9 cellular contexts compared by ENCODE assay signal in genomic region chr5:154467655-154468354, GRCh38. TPM values are rescaled to one million over a fixed set of nuclear protein-coding genes. Genes with fewer than 3 reads are reported as not detected.
DNase-seq lines count a peak whose midpoint lies in the region; ATAC-seq, FAIRE-seq and TF ChIP-seq lines count a peak whose summit lies in the region.
"Had no signal": no experiment of that assay in that cellular context is flagged by ENCODE, and none has a peak within 500 bp of the region (broad histone marks: within the 10 kb centered on the region; RNA-seq: fewer than 3 reads in every experiment).

No MANE protein-coding gene starts in this region.

- H3K9me3 Mint-ChIP-seq in CD4-positive, CD25-positive, alpha-beta regulatory T cell, result peaks cover 0 to 2% (median 0%) of the 10 kb centered on the region in 7 donors
- H3K9me3 Mint-ChIP-seq in naive B cell, result no peaks in the 10 kb centered on the region

- H3K27me3 Mint-ChIP-seq in CD4-positive, CD25-positive, alpha-beta regulatory T cell, result peaks cover 45% of the 10 kb centered on the region
- peaks cover 37 to 57% (median 46%) of the 10 kb centered on the region in 3 donors for H3K27me3 Mint-ChIP-seq in naive B cell

- H4K20me1 ChIP-seq in endothelial cell of umbilical vein (replicated peaks; ENCODE audit: control insufficient read depth, extremely low read depth, insufficient read depth, low read length), result no peaks in the 10 kb centered on the region

- no peak overlapping the region for H2AFZ ChIP-seq in endothelial cell of umbilical vein (ENCODE audit: low read depth, low read length)

- no peaks in the 10 kb centered on the region for H3K36me3 Mint-ChIP-seq in CD4-positive, CD25-positive, alpha-beta regulatory T cell
- no peaks in the 10 kb centered on the region for H3K36me3 Mint-ChIP-seq in naive B cell

- H3K36me3 ChIP-seq in CD4-positive, CD25-positive, alpha-beta regulatory T cell (ENCODE audit: control insufficient read depth, insufficient read depth, low read length), result no peaks in the 10 kb centered on the region
- H3K36me3 ChIP-seq in endothelial cell of umbilical vein (ENCODE audit: control insufficient read depth in 2 of 2, extremely low read depth in 1 of 2, insufficient read depth in 2 of 2, low read length in 2 of 2), result no peaks in the 10 kb centered on the region

- no peak overlapping the region for H3K27ac Mint-ChIP-seq in CD4-positive, CD25-positive, alpha-beta regulatory T cell
- peak overlapping the region in 1 of 6 donors; percentile 20 for H3K27ac Mint-ChIP-seq in naive B cell

- peaks cover 29% of the 10 kb centered on the region for H3K27me3 ChIP-seq in CD4-positive, CD25-positive, alpha-beta regulatory T cell (ENCODE audit: control insufficient read depth, insufficient read depth, low read length)
- peaks cover 31 to 35% of the 10 kb centered on the region in 2 experiments for H3K27me3 ChIP-seq in endothelial cell of umbilical vein (ENCODE audit: control insufficient read depth in 2 of 2, insufficient read depth in 2 of 2, low read length in 2 of 2)

- peaks cover 6% of the 10 kb centered on the region for H3K4me1 ChIP-seq in CD4-positive, CD25-positive, alpha-beta regulatory T cell (ENCODE audit: control insufficient read depth, insufficient read depth, low read length, poor library complexity, severe bottlenecking)
- H3K4me1 ChIP-seq in endothelial cell of umbilical vein (ENCODE audit: control insufficient read depth, extremely low read depth, insufficient read depth, low read length), result no peaks in the 10 kb centered on the region

- H3K27ac ChIP-seq in CD4-positive, CD25-positive, alpha-beta regulatory T cell (ENCODE audit: insufficient read depth, low read length, poor library complexity, severe bottlenecking), result no peak overlapping the region
- H3K27ac ChIP-seq in endothelial cell of umbilical vein (ENCODE audit: insufficient read depth, low read depth, low read length), result no peak overlapping the region

- H3K79me2 ChIP-seq in endothelial cell of umbilical vein (ENCODE audit: control insufficient read depth, insufficient read depth, low read length), result no peaks in the 10 kb centered on the region

- H3K4me3 Mint-ChIP-seq in CD4-positive, CD25-positive, alpha-beta regulatory T cell, result no peak overlapping the region
- H3K4me3 Mint-ChIP-seq in naive B cell, result peak overlapping the region in 2 of 8 donors; percentile 4 to 18

- H3K4me2 ChIP-seq in endothelial cell of umbilical vein (ENCODE audit: insufficient read depth, low read length), result no peak overlapping the region

- POLR2A ChIA-PET in endothelial cell of umbilical vein (lab: Charles Lee), result no interaction called here

- DNase-seq in CD4-positive, CD25-positive, alpha-beta regulatory T cell, result peak; percentile 48 to 64 (median 58)
- DNase-seq in GM19238 (ENCODE audit: insufficient read length, low spot score), result peak; percentile 82
- peak; percentile 37 for DNase-seq in NCI-H748 treated with DMSO at 0.1 percent for 48 hours (lab: John Stamatoyannopoulos, UW)
- DNase-seq in activated CD8-positive, alpha-beta memory T cell treated with anti-CD3 and anti-CD28 coated beads for 4 hours (ENCODE audit: low read depth in 2 of 2), result peak; percentile 35 to 55
- peak; percentile 56 for DNase-seq in endothelial cell of umbilical vein (ENCODE audit: low read depth, low spot score)
- peak; percentile 55 for DNase-seq in naive B cell
- peak; percentile 54 to 64 for DNase-seq in stimulated activated CD8-positive, alpha-beta memory T cell treated with anti-CD3 and anti-CD28 coated beads, Interleukin-7, amount 100 ng/mL, for 48 hours (ENCODE audit: extremely low read depth in 1 of 2, low read depth in 1 of 2)

- CTCF ChIA-PET in endothelial cell of umbilical vein (lab: Charles Lee), result interaction anchor here (0.8 to 3.5 kb wide), 14 partner anchors 16 to 493 kb away, joined by 3 to 22 read pairs (median 8); no protein-coding TSS in a partner anchor

- H3K4me1 Mint-ChIP-seq in CD4-positive, CD25-positive, alpha-beta regulatory T cell, result peaks cover 6 to 24% (median 7%) of the 10 kb centered on the region in 4 donors
- peaks cover 3 to 8% (median 4%) of the 10 kb centered on the region in 3 donors for H3K4me1 Mint-ChIP-seq in naive B cell

- ATAC-seq in CD4-positive, CD25-positive, alpha-beta regulatory T cell (ENCODE audit: low read depth in 2 of 2), result peak; percentile 74 to 76
- ATAC-seq in HG03175 (IDR thresholded peaks at IDR 0.05; ENCODE audit: unreplicated experiment), result peak; percentile 95
- ATAC-seq in naive B cell (ENCODE audit: low read depth in 2 of 2), result peak; percentile 92 to 93

- TF ChIP-seq POLR2A in endothelial cell of umbilical vein (IDR thresholded peaks at IDR 0.05; ENCODE audit: low read depth, low read length), result no peak

- dilution Hi-C loops in endothelial cell of umbilical vein (cut with MboI; ENCODE audit: extremely low pct_ligation_motif_present, low sequenced_read_pairs), result no loop called here

- intact Hi-C loops in endothelial cell of umbilical vein (cut with micrococcal nuclease), result loop anchor here (1.0 kb wide), 3 partner anchors 142 to 396 kb away; no protein-coding TSS in a partner anchor

- BruUV-seq in endothelial cell of umbilical vein (replicated peaks; lab: Mats Ljungman, UMichigan), result no TSS peak

- H3K9me1 ChIP-seq in endothelial cell of umbilical vein (replicated peaks; ENCODE audit: control insufficient read depth, extremely low read depth, insufficient read depth, low read length), result no peaks in the 10 kb centered on the region

- no peak overlapping the region for H3K4me3 ChIP-seq in CD4-positive, CD25-positive, alpha-beta regulatory T cell (ENCODE audit: low read depth, low read length)
- no peak overlapping the region for H3K4me3 ChIP-seq in endothelial cell of umbilical vein (replicated peaks in 1 of 3; ENCODE audit: insufficient read depth in 1 of 3, low read depth in 1 of 3, low read length in 3 of 3)

- FAIRE-seq in endothelial cell of umbilical vein (lab: Jason Lieb, UNC), result peak; percentile 63
- FAIRE-seq: TTC549 had no signal

- H3K9me3 ChIP-seq in CD4-positive, CD25-positive, alpha-beta regulatory T cell (ENCODE audit: control insufficient read depth in 2 of 2, low read length in 2 of 2), result no peaks in the 10 kb centered on the region
- H3K9me3 ChIP-seq in endothelial cell of umbilical vein (replicated peaks; ENCODE audit: control insufficient read depth, insufficient read depth, low read length), result no peaks in the 10 kb centered on the region

- peak; percentile 90 to 91 for TF ChIP-seq CTCF in endothelial cell of umbilical vein (IDR thresholded peaks at IDR 0.05; ENCODE audit: extremely low read depth in 1 of 2, insufficient read depth in 1 of 2, low read depth in 1 of 2, low read length in 2 of 2)

- no peak overlapping the region for H3K9ac ChIP-seq in endothelial cell of umbilical vein (replicated peaks; ENCODE audit: extremely low read depth, insufficient read depth, low read length)

TF ChIP-seq in endothelial cell of umbilical vein, 7 proteins besides CTCF, POLR2A, EP300 and RAD21:
- TF ChIP-seq FOS (IDR thresholded peaks at IDR 0.05; ENCODE audit: borderline replicate concordance, insufficient read depth, low read length) (no peak), POLR2AphosphoS5 (IDR thresholded peaks at IDR 0.05; ENCODE audit: insufficient read depth, low read depth, low read length) (no peak), MAX (IDR thresholded peaks at IDR 0.05; ENCODE audit: insufficient read depth, insufficient read length) (no peak), MYC (IDR thresholded peaks at IDR 0.05; ENCODE audit: low read depth, low read length) (no peak), GATA2 (IDR thresholded peaks at IDR 0.05; ENCODE audit: insufficient read depth, insufficient read length, low read depth, low read length) (no peak), EZH2 (IDR thresholded peaks at IDR 0.05; ENCODE audit: borderline replicate concordance, low read depth, low read length, severe bottlenecking) (peak; percentile 36), JUN (IDR thresholded peaks at IDR 0.05; ENCODE audit: borderline replicate concordance, insufficient read depth, insufficient read length, low read depth) (no peak)

RNA-seq across cellular contexts. Expression of gene HAND1, which starts 10.2 kb away (rescaled TPM):
- total RNA-seq in CD4-positive, CD25-positive, alpha-beta regulatory T cell, result not detected
- not detected for polyA plus RNA-seq in CD4-positive, CD25-positive, alpha-beta regulatory T cell
- not detected in 2 replicates for total RNA-seq in endothelial cell of umbilical vein
- polyA plus RNA-seq in endothelial cell of umbilical vein, result not detected in 2 replicates
- not detected in 2 replicates for polyA plus RNA-seq in endothelial cell of umbilical vein (2011; cell fraction: cytosol; rRNA removed)
- not detected in 2 replicates for polyA plus RNA-seq in endothelial cell of umbilical vein (2011; cell fraction: nucleus; rRNA removed)
- polyA plus RNA-seq in endothelial cell of umbilical vein (2012), result not detected in 2 replicates
- polyA minus RNA-seq in endothelial cell of umbilical vein, result not detected in 2 replicates
- polyA minus RNA-seq in endothelial cell of umbilical vein (2011; cell fraction: cytosol; rRNA and poly(A)+ RNA removed), result not detected
- polyA minus RNA-seq in endothelial cell of umbilical vein (2011; cell fraction: nucleus; rRNA and poly(A)+ RNA removed), result not detected in 2 replicates
- not detected for polyA plus RNA-seq in naive B cell (ENCODE audit: low read depth in 6 of 6)

RNA-seq across cellular contexts. Expression of gene SAP30L, which starts 22.0 kb away (rescaled TPM):
- 54.9 TPM for total RNA-seq in CD4-positive, CD25-positive, alpha-beta regulatory T cell
- 10 to 100 TPM; 30.9 to 47.3 (median 36.5) TPM for polyA plus RNA-seq in CD4-positive, CD25-positive, alpha-beta regulatory T cell
- 37.6 and 37.8 TPM in 2 replicates for total RNA-seq in endothelial cell of umbilical vein
- 18.1 and 21.7 TPM in 2 replicates for polyA plus RNA-seq in endothelial cell of umbilical vein
- 30.1 and 31.8 TPM in 2 replicates for polyA plus RNA-seq in endothelial cell of umbilical vein (2011; cell fraction: cytosol; rRNA removed)
- 21.1 and 23.9 TPM in 2 replicates for polyA plus RNA-seq in endothelial cell of umbilical vein (2011; cell fraction: nucleus; rRNA removed)
- polyA plus RNA-seq in endothelial cell of umbilical vein (2012), result 27.3 and 37.3 TPM in 2 replicates
- polyA minus RNA-seq in endothelial cell of umbilical vein, result 18.4 and 28.5 TPM in 2 replicates
- polyA minus RNA-seq in endothelial cell of umbilical vein (2011; cell fraction: cytosol; rRNA and poly(A)+ RNA removed), result 32.6 TPM
- 6.3 and 8.7 TPM in 2 replicates for polyA minus RNA-seq in endothelial cell of umbilical vein (2011; cell fraction: nucleus; rRNA and poly(A)+ RNA removed)
- 10 to 100 TPM; 16.0 to 57.8 (median 32.1) TPM for polyA plus RNA-seq in naive B cell (ENCODE audit: low read depth in 6 of 6)
